In genomic region chr10:31320598-31321211, GRCh38 we compare ENCODE assay signal across 1 cellular context.
TF ChIP-seq lines count a peak whose summit lies in the region.

No MANE protein-coding gene starts in this region.

TF ChIP-seq in A549, 52 proteins besides CTCF, POLR2A, EP300 and RAD21 (continued from another document):
- no peak for TF ChIP-seq REST (IDR thresholded peaks at IDR 0.05)
- TF ChIP-seq PHF8 (IDR thresholded peaks at IDR 0.05; ENCODE audit: borderline replicate concordance, low read depth), result no peak
- TF ChIP-seq NFE2L2 (conservative IDR thresholded peaks at IDR 0.05; ENCODE audit: low read length), result no peak
- TF ChIP-seq KDM1A (IDR thresholded peaks at IDR 0.05; ENCODE audit: low read depth), result no peak
- TF ChIP-seq E2F6 (IDR thresholded peaks at IDR 0.05; ENCODE audit: borderline replicate concordance, low read depth), result no peak
- no peak for TF ChIP-seq NR3C1 (IDR thresholded peaks at IDR 0.05)
- no peak for TF ChIP-seq TFCP2L1 (CRISPR knock-in tag; IDR thresholded peaks at IDR 0.05)
